In genomic region chr17:4560837-4561241, GRCh38 we compare ENCODE assay signal across 16 cellular contexts. TPM values are rescaled to one million over a fixed set of nuclear protein-coding genes. Genes with fewer than 3 reads are reported as not detected.
A peak's percentile ranks its signal among the peaks of the same experiment; 100 is the strongest.
DNase-seq lines count a peak whose midpoint lies in the region; ATAC-seq and TF ChIP-seq lines count a peak whose summit lies in the region.
"Had no signal": no experiment of that assay in that cellular context is flagged by ENCODE, and none has a peak within 500 bp of the region (broad histone marks: within the 10 kb centered on the region; RNA-seq: fewer than 3 reads in every experiment).

No MANE protein-coding gene starts in this region.

- TF ChIP-seq CTCF in WTC11 (IDR thresholded peaks at IDR 0.05) (no peak), glutamatergic neuron (IDR thresholded peaks at IDR 0.05; ENCODE audit: partially characterized antibody, unreplicated experiment) (no peak), transverse colon (IDR thresholded peaks at IDR 0.05) (no peak)

- H3K27ac ChIP-seq in transverse colon (peak overlapping the region; percentile 84 to 91 (median 86)), aorta (ENCODE audit: low read depth in 1 of 2, low read length in 2 of 2) (no peak overlapping the region)
- H3K27ac ChIP-seq: heart right ventricle had no signal

- no peaks in the 10 kb centered on the region for H3K27me3 ChIP-seq in transverse colon
- no peaks in the 10 kb centered on the region for H3K27me3 ChIP-seq in aorta (ENCODE audit: control insufficient read depth in 1 of 2, insufficient read depth in 2 of 2, low read length in 1 of 2)
- H3K27me3 ChIP-seq: heart right ventricle had no signal

- DNase-seq in T-helper 1 cell, result no peak
- peak; percentile 38 for DNase-seq in WTC11 (ENCODE audit: low spot score)
- no peak for DNase-seq in glutamatergic neuron
- DNase-seq in transverse colon, result peak; percentile 21
- DNase-seq in sciatic nerve (ENCODE audit: low spot score), result no peak
- DNase-seq in aorta, result no peak
- DNase-seq in NCI-H524 (lab: John Stamatoyannopoulos, UW), result no peak
- DNase-seq: activated naive CD4-positive, alpha-beta T cell treated with anti-CD3 and anti-CD28 coated beads, Interleukin-2, amount 50 U/mL, for 16 hours; EL; heart right ventricle; NCI-H1417; substantia nigra had no signal

- H3K4me3 ChIP-seq in transverse colon (peak overlapping the region in 1 of 4 donors; percentile 55), aorta (ENCODE audit: low read length in 2 of 2) (no peak overlapping the region)
- H3K4me3 ChIP-seq: heart right ventricle, lung had no signal

- in situ Hi-C loops in transverse colon (cut with MboI; ENCODE audit: low pct_ligation_motif_present in 1 of 4, low pct_unique_long_range_greater_than_20kb in 1 of 4, low sequenced_read_pairs in 3 of 4), result loop anchor here in 1 of 4 donors (10.0 kb wide), 1 partner anchor 64 kb away; no protein-coding TSS in a partner anchor

- H3K36me3 ChIP-seq in transverse colon, result no peaks in the 10 kb centered on the region
- H3K36me3 ChIP-seq in aorta (ENCODE audit: control insufficient read depth in 1 of 2, insufficient read depth in 2 of 2, low read length in 1 of 2), result no peaks in the 10 kb centered on the region
- H3K36me3 ChIP-seq: heart right ventricle had no signal

- CTCF ChIA-PET in WTC11 (lab: Charles Lee), result interaction anchor here (0.5 to 2.1 kb wide), 6 partner anchors 9 to 361 kb away, joined by 3 to 5 read pairs (median 3); partner anchors contain the start of gene SMTNL2

- POLR2A ChIA-PET in WTC11 (lab: Charles Lee), result no interaction called here

- H3K4me3 Mint-ChIP-seq in T-helper 1 cell treated with Interleukin-12 subunit alpha and Interleukin-12 subunit beta and Interleukin-4 antibody, amounts not matched to agents 30 μg/mL and 1 μg/mL, for 36 hours, result no peak overlapping the region
- H3K4me3 Mint-ChIP-seq in WTC11 (no peak overlapping the region), glutamatergic neuron (ENCODE audit: unreplicated experiment) (peak overlapping the region; percentile 49)
- H3K4me3 Mint-ChIP-seq: T-helper 2 cell treated with Interferon-gamma antibody and Interleukin-4, amounts not matched to agents 5 μg/mL and 100 μg/mL, for 36 hours had no signal

- no peak for TF ChIP-seq POLR2A in transverse colon (IDR thresholded peaks at IDR 0.05)

- TF ChIP-seq EP300 in transverse colon (IDR thresholded peaks at IDR 0.05; ENCODE audit: low read depth), result no peak

- H3K4me1 Mint-ChIP-seq in T-helper 1 cell treated with Interleukin-12 subunit alpha and Interleukin-12 subunit beta and Interleukin-4 antibody, amounts not matched to agents 30 μg/mL and 1 μg/mL, for 36 hours (ENCODE audit: low read depth), result peaks cover 37% of the 10 kb centered on the region
- peaks cover 19% of the 10 kb centered on the region for H3K4me1 Mint-ChIP-seq in WTC11
- H3K4me1 Mint-ChIP-seq in glutamatergic neuron (ENCODE audit: low read depth, unreplicated experiment), result peaks cover 17% of the 10 kb centered on the region

- ATAC-seq in WTC11 (peak; percentile 46), sciatic nerve (no peak), aorta (ENCODE audit: low FRiP score) (no peak)
- ATAC-seq: heart right ventricle had no signal

- no peaks in the 10 kb centered on the region for H3K36me3 Mint-ChIP-seq in T-helper 1 cell treated with Interleukin-12 subunit alpha and Interleukin-12 subunit beta and Interleukin-4 antibody, amounts not matched to agents 30 μg/mL and 1 μg/mL, for 36 hours (ENCODE audit: low read depth)
- no peaks in the 10 kb centered on the region for H3K36me3 Mint-ChIP-seq in WTC11
- no peaks in the 10 kb centered on the region for H3K36me3 Mint-ChIP-seq in glutamatergic neuron (ENCODE audit: unreplicated experiment)

- no peaks in the 10 kb centered on the region for H3K27me3 Mint-ChIP-seq in T-helper 1 cell treated with Interleukin-12 subunit alpha and Interleukin-12 subunit beta and Interleukin-4 antibody, amounts not matched to agents 30 μg/mL and 1 μg/mL, for 36 hours (ENCODE audit: low read depth)
- peaks cover 5% of the 10 kb centered on the region for H3K27me3 Mint-ChIP-seq in WTC11 (ENCODE audit: low read depth)
- H3K27me3 Mint-ChIP-seq in glutamatergic neuron (ENCODE audit: unreplicated experiment), result peaks cover 6% of the 10 kb centered on the region

- intact Hi-C loops in transverse colon (cut with DNase I; ENCODE audit: low total_unique reads), result no loop called here
- intact Hi-C loops in sciatic nerve (cut with DNase I), result loop anchor here (10.0 kb wide), 1 partner anchor 64 kb away; no protein-coding TSS in a partner anchor
- intact Hi-C loops in aorta (cut with DNase I), result loop anchor here in 1 of 2 donors (10.0 kb wide), 1 partner anchor 136 kb away; no protein-coding TSS in a partner anchor

- peaks cover 14 to 43% (median 35%) of the 10 kb centered on the region in 4 donors for H3K4me1 ChIP-seq in transverse colon
- peaks cover 0 to 4% of the 10 kb centered on the region in 2 donors for H3K4me1 ChIP-seq in aorta (ENCODE audit: control insufficient read depth in 1 of 2, insufficient read depth in 2 of 2, low read length in 2 of 2)

- no peaks in the 10 kb centered on the region for H3K9me3 ChIP-seq in transverse colon
- no peaks in the 10 kb centered on the region for H3K9me3 ChIP-seq in aorta (ENCODE audit: control insufficient read depth, low read length)
- H3K9me3 ChIP-seq: heart right ventricle had no signal

- no peaks in the 10 kb centered on the region for H3K9me3 Mint-ChIP-seq in T-helper 1 cell treated with Interleukin-12 subunit alpha and Interleukin-12 subunit beta and Interleukin-4 antibody, amounts not matched to agents 30 μg/mL and 1 μg/mL, for 36 hours
- H3K9me3 Mint-ChIP-seq in WTC11 (no peaks in the 10 kb centered on the region), glutamatergic neuron (ENCODE audit: unreplicated experiment) (no peaks in the 10 kb centered on the region)
- H3K9me3 Mint-ChIP-seq: T-helper 2 cell treated with Interferon-gamma antibody and Interleukin-4, amounts not matched to agents 5 μg/mL and 100 μg/mL, for 36 hours had no signal

- peak overlapping the region; percentile 27 for H3K27ac Mint-ChIP-seq in T-helper 1 cell treated with Interleukin-12 subunit alpha and Interleukin-12 subunit beta and Interleukin-4 antibody, amounts not matched to agents 30 μg/mL and 1 μg/mL, for 36 hours
- H3K27ac Mint-ChIP-seq in WTC11 (no peak overlapping the region; the same call in 1 of the 2 replicates), glutamatergic neuron (ENCODE audit: unreplicated experiment) (peak overlapping the region; percentile 48)
- H3K27ac Mint-ChIP-seq: T-helper 2 cell treated with Interferon-gamma antibody and Interleukin-4, amounts not matched to agents 5 μg/mL and 100 μg/mL, for 36 hours had no signal

- 29 to 31% methylated on average over 1 to 11 of the region's 11 CpGs for WGBS in transverse colon (ENCODE audit: low coverage in 1 of 2), 2 donors
- WGBS in aorta, 2 donors, result 67 to 69% methylated on average over 11 of the region's 11 CpGs

TF ChIP-seq in WTC11, 78 proteins besides CTCF, POLR2A, EP300 and RAD21 (continues in another document):
- TF ChIP-seq ZSCAN18 (CRISPR knock-in tag; IDR thresholded peaks at IDR 0.05), result no peak
- 0 out of 2 replicates have a peak, but pooled peaks have one; percentile 41 for TF ChIP-seq FOXP1 (CRISPR knock-in tag; IDR thresholded peaks at IDR 0.05; ENCODE audit: borderline replicate concordance)
- TF ChIP-seq NR3C1 (CRISPR knock-in tag; conservative IDR thresholded peaks at IDR 0.05; ENCODE audit: low read depth), result no peak
- no peak for TF ChIP-seq MAX (CRISPR knock-in tag; IDR thresholded peaks at IDR 0.05)
- no peak for TF ChIP-seq SMAD4 (CRISPR knock-in tag; IDR thresholded peaks at IDR 0.05)
- no peak for TF ChIP-seq ERG (CRISPR knock-in tag; IDR thresholded peaks at IDR 0.05)

RNA-seq across cellular contexts. Expression of gene GGT6, which starts 0.5 kb away (rescaled TPM):
- 0.07 to 0.37 TPM (median 0.18 TPM) in 3 replicates for total RNA-seq in WTC11 (2021)
- total RNA-seq in glutamatergic neuron (ENCODE audit: unreplicated experiment), result not detected
- 100 to 1,000 TPM; 214 to 308 (median 283) TPM for total RNA-seq in transverse colon
- not detected for total RNA-seq in sciatic nerve
- total RNA-seq in aorta, result not detected
- polyA plus RNA-seq in aorta, result 1 to 10 TPM in 1 of 2 donors, not detected in 1; 3.5 TPM
- total RNA-seq: dermis microvascular lymphatic vessel endothelial cell had no signal

RNA-seq across cellular contexts. Expression of gene MYBBP1A, which starts 5.7 kb away (rescaled TPM):
- total RNA-seq in WTC11 (2021), result 108 to 163 TPM (median 118 TPM) in 3 replicates
- 44.8 TPM for total RNA-seq in glutamatergic neuron (ENCODE audit: unreplicated experiment)
- total RNA-seq in transverse colon, result 100 to 1,000 TPM in 2 of 4 donors, 10 to 100 TPM in 2; 25.4 to 148 (median 81.5) TPM
- total RNA-seq in sciatic nerve, result 45.1 TPM
- 10 to 100 TPM; 35.2 to 36.6 TPM for total RNA-seq in aorta
- 10 to 100 TPM in 1 of 2 donors, 1 to 10 TPM in 1; 8.0 to 37.6 TPM for polyA plus RNA-seq in aorta

RNA-seq across cellular contexts. Expression of gene SMTNL2, which starts 23.5 kb away (rescaled TPM):
- total RNA-seq in WTC11 (2021), result 2.7 to 3.8 TPM (median 3.8 TPM) in 3 replicates
- total RNA-seq in glutamatergic neuron (ENCODE audit: unreplicated experiment), result 22.0 TPM
- total RNA-seq in transverse colon, result under 1 TPM in 3 of 4 donors, not detected in 1; 0.16 to 0.96 (median 0.40) TPM
- total RNA-seq in sciatic nerve, result 1.6 TPM
- total RNA-seq in aorta, result 1 to 10 TPM in 1 of 2 donors, under 1 TPM in 1; 0.49 to 1.7 TPM
- not detected for polyA plus RNA-seq in aorta
- total RNA-seq: dermis microvascular lymphatic vessel endothelial cell had no signal

Comparison
In these comparisons a context has a peak if more than half of its experiments do, and no peak if none do; other contexts are left out.
1. DNase-seq: peak in WTC11 (single experiment) and transverse colon (single experiment); none in T-helper 1 cell (0 of 5), glutamatergic neuron (single experiment), sciatic nerve (single experiment), aorta (0 of 2) and NCI-H524 (0 of 2).
2. H3K27ac ChIP-seq: peak in transverse colon (4 of 4); none in aorta (0 of 2).
3. RNA of gene GGT6, which starts 0.5 kb away (total RNA-seq): 214 to 308 TPM in transverse colon; not detected in glutamatergic neuron (single experiment), 0.07 to 0.37 TPM in WTC11, not detected in sciatic nerve (single experiment) and not detected in aorta; every median in the first group is over 100 times any median in the second.